In genomic region chr6:111631930-111632460, GRCh38 we compare ENCODE assay signal across 17 cellular contexts. TPM values are rescaled to one million over a fixed set of nuclear protein-coding genes. Genes with fewer than 3 reads are reported as not detected.
A peak's percentile ranks its signal among the peaks of the same experiment; 100 is the strongest.
DNase-seq lines count a peak whose midpoint lies in the region; ATAC-seq, FAIRE-seq and TF ChIP-seq lines count a peak whose summit lies in the region.
"Had no signal": no experiment of that assay in that cellular context is flagged by ENCODE, and none has a peak within 500 bp of the region (broad histone marks: within the 10 kb centered on the region; RNA-seq: fewer than 3 reads in every experiment).

No MANE protein-coding gene starts in this region.

- no peaks in the 10 kb centered on the region for H3K36me3 Mint-ChIP-seq in Caco-2 (ENCODE audit: insufficient read depth, unreplicated experiment)

- TF ChIP-seq POLR2A in uterus (IDR thresholded peaks at IDR 0.05): no peak

- H3K27ac Mint-ChIP-seq in Caco-2 (ENCODE audit: unreplicated experiment): no peak overlapping the region
- H3K27ac Mint-ChIP-seq: activated CD8-positive, alpha-beta T cell treated with anti-CD3 and anti-CD28 coated beads for 36 hours had no signal

- H3K9me3 Mint-ChIP-seq in Caco-2 (ENCODE audit: unreplicated experiment): no peaks in the 10 kb centered on the region

- no peaks in the 10 kb centered on the region for H3K36me3 ChIP-seq in uterus
- no peaks in the 10 kb centered on the region for H3K36me3 ChIP-seq in Caco-2 (ENCODE audit: control insufficient read depth, insufficient read depth, low read length)

- no peak overlapping the region for H3K4me3 ChIP-seq in uterus
- H3K4me3 ChIP-seq in Caco-2 (ENCODE audit: low read depth, low read length): no peak overlapping the region
- H3K4me3 ChIP-seq: SK-N-MC had no signal

- no peak overlapping the region for H3K4me3 Mint-ChIP-seq in Caco-2 (ENCODE audit: unreplicated experiment)
- H3K4me3 Mint-ChIP-seq: activated CD8-positive, alpha-beta T cell treated with anti-CD3 and anti-CD28 coated beads for 36 hours had no signal

- no peak for TF ChIP-seq CTCF in uterus (IDR thresholded peaks at IDR 0.05)
- TF ChIP-seq CTCF in Caco-2 (IDR thresholded peaks at IDR 0.05; ENCODE audit: insufficient read depth in 1 of 2, low read depth in 1 of 2, low read length in 1 of 2, severe bottlenecking in 1 of 2, unreplicated experiment in 1 of 2): no peak

- no peak for FAIRE-seq in urothelium cell line (lab: Jason Lieb, UNC)
- FAIRE-seq: islet of Langerhans had no signal

- H3K9me3 ChIP-seq in uterus (no peaks in the 10 kb centered on the region), Caco-2 (no peaks in the 10 kb centered on the region)

- peak overlapping the region; percentile 64 to 93 for H3K27ac ChIP-seq in uterus
- H3K27ac ChIP-seq: SK-N-MC had no signal

- H3K27me3 ChIP-seq in uterus (no peaks in the 10 kb centered on the region), Caco-2 (replicated peaks; ENCODE audit: control insufficient read depth, insufficient read depth, low read length) (no peaks in the 10 kb centered on the region)

- intact Hi-C loops in uterus (cut with DNase I; ENCODE audit: low total_unique reads): no loop called here
- intact Hi-C loops in Caco-2 (cut with micrococcal nuclease; ENCODE audit: unreplicated experiment): no loop called here

- H3K4me1 ChIP-seq in uterus: peaks cover 0 to 4% of the 10 kb centered on the region in 2 donors
- no peaks in the 10 kb centered on the region; the same call in 1 of the 2 replicates for H3K4me1 ChIP-seq in Caco-2

- DNase-seq in activated CD8-positive, alpha-beta memory T cell treated with anti-CD3 and anti-CD28 coated beads for 24 hours: peak; percentile 35
- DNase-seq in activated CD8-positive, alpha-beta memory T cell treated with anti-CD3 and anti-CD28 coated beads, Interleukin-2, amount 50 U/mL, for 4 hours: no peak
- peak; percentile 73 for DNase-seq in NCI-H69 (lab: John Stamatoyannopoulos, UW)
- DNase-seq in kidney tubule cell (ENCODE audit: low spot score): peak; percentile 38
- DNase-seq in uterus: peak; percentile 36 to 45
- no peak for DNase-seq in urothelium cell line (ENCODE audit: low spot score)
- no peak for DNase-seq in Caco-2
- DNase-seq: ACHN; activated CD8-positive, alpha-beta T cell treated with anti-CD3 and anti-CD28 coated beads for 36 hours; DMS 273 treated with DMSO at 0.1 percent for 48 hours; effector memory CD4-positive, alpha-beta T cell; foreskin melanocyte; KG1; NK-92 treated with Interleukin-12 subunit alpha and Interleukin-12 subunit beta, amount 100 ng/mL, for 24 hours had no signal

- CTCF ChIA-PET in Caco-2 (lab: Charles Lee): interaction anchor here (0.6 kb wide), 1 partner anchor 578 kb away, joined by 3 read pairs; no protein-coding TSS in a partner anchor

- no TSS peak for BruUV-seq in Caco-2 (replicated peaks; lab: Mats Ljungman, UMichigan)

- no peaks in the 10 kb centered on the region for H3K27me3 Mint-ChIP-seq in Caco-2 (ENCODE audit: insufficient read depth, unreplicated experiment)
- H3K27me3 Mint-ChIP-seq: activated CD8-positive, alpha-beta T cell treated with anti-CD3 and anti-CD28 coated beads for 36 hours had no signal

- ATAC-seq in HG03196 (IDR thresholded peaks at IDR 0.05; ENCODE audit: unreplicated experiment): no peak
- ATAC-seq: activated CD8-positive, alpha-beta T cell treated with anti-CD3 and anti-CD28 coated beads for 36 hours had no signal

- H3K4me1 Mint-ChIP-seq in Caco-2 (ENCODE audit: low read depth, unreplicated experiment): peaks cover 7% of the 10 kb centered on the region

- POLR2A ChIA-PET in Caco-2 (lab: Charles Lee): no interaction called here

RNA-seq across cellular contexts. Expression of gene TRAF3IP2, which starts 26.3 kb away (rescaled TPM):
- total RNA-seq in uterus: 10 to 100 TPM; 17.2 to 64.4 (median 25.4) TPM
- 14.9 and 16.2 TPM in 2 replicates for total RNA-seq in Caco-2 (2022)

Comparison
In these comparisons a context has a peak if more than half of its experiments do, and no peak if none do; other contexts are left out.
1. DNase-seq: peak in activated CD8-positive, alpha-beta memory T cell treated with anti-CD3 and anti-CD28 coated beads for 24 hours (single experiment), NCI-H69 (single experiment), kidney tubule cell (single experiment) and uterus (2 of 2); none in activated CD8-positive, alpha-beta memory T cell treated with anti-CD3 and anti-CD28 coated beads, Interleukin-2, amount 50 U/mL, for 4 hours (single experiment), urothelium cell line (single experiment) and Caco-2 (0 of 2).